1 cellular context compared by ENCODE assay signal in genomic region chr14:100573009-100573756, GRCh38.
TF ChIP-seq lines count a peak whose summit lies in the region.

No MANE protein-coding gene starts in this region.

TF ChIP-seq in IMR-90, 13 proteins besides CTCF, POLR2A, EP300 and RAD21 (continued from another document):
- TF ChIP-seq, protein P1, sequence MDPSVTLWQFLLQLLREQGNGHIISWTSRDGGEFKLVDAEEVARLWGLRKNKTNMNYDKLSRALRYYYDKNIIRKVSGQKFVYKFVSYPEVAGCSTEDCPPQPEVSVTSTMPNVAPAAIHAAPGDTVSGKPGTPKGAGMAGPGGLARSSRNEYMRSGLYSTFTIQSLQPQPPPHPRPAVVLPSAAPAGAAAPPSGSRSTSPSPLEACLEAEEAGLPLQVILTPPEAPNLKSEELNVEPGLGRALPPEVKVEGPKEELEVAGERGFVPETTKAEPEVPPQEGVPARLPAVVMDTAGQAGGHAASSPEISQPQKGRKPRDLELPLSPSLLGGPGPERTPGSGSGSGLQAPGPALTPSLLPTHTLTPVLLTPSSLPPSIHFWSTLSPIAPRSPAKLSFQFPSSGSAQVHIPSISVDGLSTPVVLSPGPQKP (IDR thresholded peaks at IDR 0.05; ENCODE audit: borderline replicate concordance, low read depth, low read length), result no peak
- TF ChIP-seq RFX5 (IDR thresholded peaks at IDR 0.05; ENCODE audit: low read depth, low read length), result no peak
- TF ChIP-seq SMC3 (IDR thresholded peaks at IDR 0.05; ENCODE audit: low read depth, low read length), result no peak
- no peak for TF ChIP-seq CHD1 (IDR thresholded peaks at IDR 0.05; ENCODE audit: low read depth, low read length)
- TF ChIP-seq MAZ (IDR thresholded peaks at IDR 0.05; ENCODE audit: borderline replicate concordance, low read depth, low read length), result no peak
